In genomic region chr22:39349506-39349966, GRCh38 we compare ENCODE assay signal across 8 cellular contexts.
DNase-seq lines count a peak whose midpoint lies in the region; ATAC-seq and TF ChIP-seq lines count a peak whose summit lies in the region.

No MANE protein-coding gene starts in this region.

- peak overlapping the region; percentile 79 for H3K4me3 Mint-ChIP-seq in central memory CD8-positive, alpha-beta T cell

- peaks cover 29% of the 10 kb centered on the region for H3K27me3 Mint-ChIP-seq in central memory CD8-positive, alpha-beta T cell

- H3K4me1 ChIP-seq in stomach smooth muscle (ENCODE audit: control insufficient read depth, insufficient read depth, low read length), result peaks cover 21% of the 10 kb centered on the region

- 0 out of 2 replicates have a peak, but pooled peaks have one; percentile 6 for TF ChIP-seq CTCF in GM12874 (IDR thresholded peaks at IDR 0.05; ENCODE audit: insufficient read depth, low read depth, low read length)

- no peak overlapping the region for H3K27ac Mint-ChIP-seq in central memory CD8-positive, alpha-beta T cell (ENCODE audit: low read depth)

- H3K27me3 ChIP-seq in stomach smooth muscle (ENCODE audit: control insufficient read depth in 1 of 2, insufficient read depth in 2 of 2, low read length in 2 of 2), result no peaks in the 10 kb centered on the region

- no peaks in the 10 kb centered on the region for H3K9me3 Mint-ChIP-seq in central memory CD8-positive, alpha-beta T cell

- H3K4me1 Mint-ChIP-seq in central memory CD8-positive, alpha-beta T cell, result peaks cover 7% of the 10 kb centered on the region

- peaks cover 2% of the 10 kb centered on the region for H3K36me3 Mint-ChIP-seq in central memory CD8-positive, alpha-beta T cell (ENCODE audit: insufficient read depth)

- peak overlapping the region; percentile 78 to 82 for H3K4me3 ChIP-seq in stomach smooth muscle (ENCODE audit: low read length in 2 of 2)

- peak; percentile 89 for DNase-seq in AG08396 (ENCODE audit: low spot score)
- DNase-seq in OCI-M1 (lab: John Stamatoyannopoulos, UW), result peak; percentile 13
- no peak for DNase-seq in central memory CD8-positive, alpha-beta T cell (ENCODE audit: low spot score in 2 of 2)
- peak; percentile 74 for DNase-seq in left kidney (ENCODE audit: low read depth, low spot score)
- no peak for DNase-seq in NCI-H128 (lab: John Stamatoyannopoulos, UW; ENCODE audit: unreplicated experiment)

- no peaks in the 10 kb centered on the region for H3K9me3 ChIP-seq in stomach smooth muscle (ENCODE audit: control insufficient read depth in 2 of 2, low read length in 2 of 2)

- H3K36me3 ChIP-seq in stomach smooth muscle (ENCODE audit: control insufficient read depth in 2 of 2, insufficient read depth in 2 of 2, low read length in 2 of 2), result no peaks in the 10 kb centered on the region

- H3K9ac ChIP-seq in stomach smooth muscle (ENCODE audit: low read length in 2 of 2), result peak overlapping the region; percentile 69 to 71

- ATAC-seq in central memory CD8-positive, alpha-beta T cell (replicated peaks; ENCODE audit: extremely low read depth, poor library complexity, severe bottlenecking), result no peak
- ATAC-seq in GM19023 (IDR thresholded peaks at IDR 0.05; ENCODE audit: unreplicated experiment), result no peak

- no peak overlapping the region for H3K27ac ChIP-seq in stomach smooth muscle (ENCODE audit: low read length)

Comparison
In these comparisons a context has a peak if more than half of its experiments do, and no peak if none do; other contexts are left out.
1. DNase-seq: peak in AG08396 (single experiment), OCI-M1 (single experiment) and left kidney (single experiment); none in central memory CD8-positive, alpha-beta T cell (0 of 2) and NCI-H128 (single experiment).